In genomic region chr15:76196949-76197315, GRCh38 we compare ENCODE assay signal across 10 cellular contexts.
DNase-seq lines count a peak whose midpoint lies in the region; ATAC-seq and TF ChIP-seq lines count a peak whose summit lies in the region.
"Had no signal": no experiment of that assay in that cellular context is flagged by ENCODE, and none has a peak within 500 bp of the region (broad histone marks: within the 10 kb centered on the region; RNA-seq: fewer than 3 reads in every experiment).

No MANE protein-coding gene starts in this region.

- H3K27me3 Mint-ChIP-seq in nephron progenitor cell (ENCODE audit: low read depth, poor library complexity) = peaks cover 19% of the 10 kb centered on the region

- no peaks in the 10 kb centered on the region for H3K9me3 Mint-ChIP-seq in nephron progenitor cell

- H3K27ac Mint-ChIP-seq in nephron progenitor cell = peak overlapping the region; percentile 57

- peak overlapping the region; percentile 47 for H3K27ac ChIP-seq in AG04450 (ENCODE audit: low read depth, low read length)

- POLR2A ChIA-PET in AG04450 (lab: Yijun Ruan, JAX) = interaction anchor here (0.9 to 1.0 kb wide), 3 partner anchors 9 to 47 kb away, joined by 3 to 9 read pairs (median 4); no protein-coding TSS in a partner anchor

- peaks cover 60% of the 10 kb centered on the region for H3K4me1 Mint-ChIP-seq in nephron progenitor cell

- ATAC-seq in SK-N-SH treated with all-trans-retinoic acid at 6 μM for 48 hours = peak; percentile 31
- ATAC-seq in GM21423 (IDR thresholded peaks at IDR 0.05; ENCODE audit: unreplicated experiment) = no peak
- ATAC-seq in GM21576 (IDR thresholded peaks at IDR 0.05; ENCODE audit: unreplicated experiment) = no peak
- no peak for ATAC-seq in GM21390 (IDR thresholded peaks at IDR 0.05; ENCODE audit: unreplicated experiment)

- no peak for TF ChIP-seq CTCF in AG04450 (IDR thresholded peaks at IDR 0.05; ENCODE audit: low read depth, low read length)
- no peak for TF ChIP-seq CTCF in nephron progenitor cell (IDR thresholded peaks at IDR 0.05)

- DNase-seq in AG04450 (ENCODE audit: low read depth, low spot score) (no peak), globus pallidus (ENCODE audit: low spot score) (peak; percentile 83), nephron progenitor cell (peak; percentile 30), NCI-H2107 (lab: John Stamatoyannopoulos, UW) (no peak)
- DNase-seq: activated naive CD4-positive, alpha-beta T cell treated with anti-CD3 and anti-CD28 coated beads, Interleukin-2, amount 50 U/mL, for 16 hours; GF-D8 had no signal

- no peaks in the 10 kb centered on the region for H3K36me3 Mint-ChIP-seq in nephron progenitor cell (ENCODE audit: low read depth)

- CTCF ChIA-PET in AG04450 (lab: Charles Lee) = interaction anchor here (0.8 kb wide), 1 partner anchor 11 kb away, joined by 3 read pairs; no protein-coding TSS in a partner anchor

- no peak overlapping the region for H3K4me3 Mint-ChIP-seq in nephron progenitor cell

- H3K9me3 ChIP-seq in AG04450 (ENCODE audit: control insufficient read depth, insufficient read depth, low read length) = no peaks in the 10 kb centered on the region; the same call in 1 of the 2 replicates

- no peak overlapping the region for H3K4me3 ChIP-seq in AG04450 (ENCODE audit: low read depth, low read length)

- H3K27me3 ChIP-seq in AG04450 (ENCODE audit: control insufficient read depth, insufficient read depth, low read length) = peaks cover 2% of the 10 kb centered on the region

TF ChIP-seq in SK-N-SH treated with all-trans-retinoic acid at 6 μM for 48 hours, 23 proteins besides CTCF, POLR2A, EP300 and RAD21:
- TF ChIP-seq PPARA (CRISPR knock-in tag; IDR thresholded peaks at IDR 0.05; ENCODE audit: borderline replicate concordance) = no peak
- TF ChIP-seq CSRNP3 (CRISPR knock-in tag; IDR thresholded peaks at IDR 0.05) = no peak
- TF ChIP-seq PATZ1 (CRISPR knock-in tag; IDR thresholded peaks at IDR 0.05; ENCODE audit: borderline replicate concordance) = no peak
- TF ChIP-seq TSHZ2 (CRISPR knock-in tag; IDR thresholded peaks at IDR 0.05) = no peak
- no peak for TF ChIP-seq ZFP30 (CRISPR knock-in tag; IDR thresholded peaks at IDR 0.05)

Comparison
In these comparisons a context has a peak if more than half of its experiments do, and no peak if none do; other contexts are left out.
1. DNase-seq: peak in globus pallidus (single experiment) and nephron progenitor cell (single experiment); none in AG04450 (single experiment) and NCI-H2107 (single experiment).